8 cellular contexts compared by ENCODE assay signal in the genomic region with DNA sequence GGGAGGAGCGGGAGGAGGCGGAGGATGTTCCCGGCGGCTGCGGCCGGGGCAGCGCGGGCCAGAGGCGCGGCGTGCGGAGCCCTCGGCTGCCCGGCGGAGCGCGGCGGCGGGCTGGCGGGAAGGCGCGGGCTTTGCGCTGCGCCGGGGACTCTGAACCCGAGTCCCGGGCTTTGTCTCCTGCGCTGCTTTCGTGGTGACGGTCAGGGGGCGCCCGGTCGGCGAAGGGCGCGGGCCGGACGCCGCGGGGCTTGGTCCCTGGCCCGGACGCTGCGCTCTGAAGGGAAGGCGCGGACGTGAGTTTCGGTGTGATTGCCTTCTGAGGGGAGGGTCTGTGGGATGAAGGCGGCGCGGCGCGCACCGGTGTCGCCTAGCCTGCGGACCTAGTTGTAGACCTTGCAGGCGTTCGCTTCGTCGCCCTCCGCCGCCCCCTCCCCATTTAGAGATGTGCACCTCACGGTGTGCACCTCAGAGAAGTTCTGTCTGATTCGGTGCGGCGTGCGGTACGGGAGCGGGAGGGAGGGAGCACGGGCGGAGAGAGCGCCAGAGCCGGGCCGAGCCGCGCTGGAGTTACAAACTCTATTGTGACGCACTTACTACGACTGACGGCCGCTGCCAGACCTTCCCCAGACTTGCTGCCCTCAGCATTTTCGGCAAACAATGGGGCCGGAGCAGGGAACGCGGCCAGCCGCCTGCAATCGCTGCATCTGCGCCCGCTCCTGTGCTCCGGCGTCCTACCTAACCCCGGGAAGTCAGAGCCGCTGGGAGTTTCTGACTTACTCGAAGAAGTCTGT. TPM values are rescaled to one million over a fixed set of nuclear protein-coding genes. Genes with fewer than 3 reads are reported as not detected.
DNase-seq lines count a peak whose midpoint lies in the region; ATAC-seq and TF ChIP-seq lines count a peak whose summit lies in the region.

No MANE protein-coding gene starts in this region.

- H3K4me3 ChIP-seq in heart left ventricle, result peak overlapping the region; percentile 40 to 98 (median 86)

- ATAC-seq in HG03565 (IDR thresholded peaks at IDR 0.05; ENCODE audit: unreplicated experiment) (peak; percentile 3), heart left ventricle (peak; percentile 61 to 77 (median 68)), omental fat pad (ENCODE audit: low FRiP score) (peak; percentile 53), HG02610 (IDR thresholded peaks at IDR 0.05; ENCODE audit: unreplicated experiment) (no peak)

- peaks cover 0 to 23% (median 0%) of the 10 kb centered on the region in 9 donors for H3K27me3 ChIP-seq in heart left ventricle

- in situ Hi-C loops in GM13976 (cut with MboI; ENCODE audit: low sequenced_read_pairs, unreplicated experiment), result no loop called here

- peaks cover 0 to 42% (median 25%) of the 10 kb centered on the region in 9 donors for H3K36me3 ChIP-seq in heart left ventricle

- TF ChIP-seq CTCF in heart left ventricle (IDR thresholded peaks at IDR 0.05) (no peak), omental fat pad (IDR thresholded peaks at IDR 0.05) (no peak), GM13976 (IDR thresholded peaks at IDR 0.05; ENCODE audit: borderline replicate concordance, control extremely low read depth, extremely low read depth, insufficient read depth, missing control alignments) (no peak)

- no peaks in the 10 kb centered on the region for H3K9me3 ChIP-seq in heart left ventricle

- 0 to 1% (median 0%) methylated on average over 26 to 92 of the region's 92 CpGs for WGBS in heart left ventricle, 4 donors

- TF ChIP-seq POLR2A in heart left ventricle (IDR thresholded peaks at IDR 0.05), result no peak

- H3K27ac ChIP-seq in heart left ventricle, result peak overlapping the region; percentile 80 to 93 (median 89)

- intact Hi-C loops in heart left ventricle (cut with DNase I), result loop anchor here in 3 of 10 donors (5.0 kb wide), 1 partner anchor 39 kb away; no protein-coding TSS in a partner anchor

- peaks cover 0 to 55% (median 40%) of the 10 kb centered on the region in 12 donors for H3K4me1 ChIP-seq in heart left ventricle

- DNase-seq in DMS79 (lab: John Stamatoyannopoulos, UW) (peak; percentile 47), RPMI7951 (ENCODE audit: low read depth) (peak; percentile 82), amniotic epithelial cell (ENCODE audit: low read depth) (peak; percentile 77), heart left ventricle (peak; percentile 88 to 92 (median 89)), omental fat pad (ENCODE audit: low spot score) (peak; percentile 50), GM13976 (ENCODE audit: low spot score) (no peak)

RNA-seq across cellular contexts. Expression of a gene that starts 2.1 kb away (rescaled TPM):
- 2.3 and 5.3 TPM in 2 replicates for total RNA-seq in RPMI7951 (2014; rRNA removed; shearing (Covaris generic))
- total RNA-seq in heart left ventricle (10 to 100 TPM in 3 of 9 donors, 1 to 10 TPM in 6; 4.9 to 16.2 (median 7.3) TPM), omental fat pad (10 to 100 TPM; 16.1 to 20.2 (median 17.9) TPM)
- 1 to 10 TPM; 1.9 to 3.5 TPM for polyA plus RNA-seq in heart left ventricle
